Comparison of ENCODE assay signal across 1 cellular context in genomic region chr3:4825572-4826236, GRCh38.
TF ChIP-seq lines count a peak whose summit lies in the region.

No MANE protein-coding gene starts in this region.

TF ChIP-seq in SK-N-SH, 30 proteins besides CTCF, POLR2A, EP300 and RAD21 (continued from another document):
- no peak for TF ChIP-seq FOXM1 (IDR thresholded peaks at IDR 0.05; ENCODE audit: low read depth)
- TF ChIP-seq IRF3 (IDR thresholded peaks at IDR 0.05; ENCODE audit: low read depth, low read length) = no peak
- no peak for TF ChIP-seq USF1 (IDR thresholded peaks at IDR 0.05; ENCODE audit: borderline replicate concordance, low read depth)
